Comparison of ENCODE assay signal across 8 cellular contexts in the genomic region with DNA sequence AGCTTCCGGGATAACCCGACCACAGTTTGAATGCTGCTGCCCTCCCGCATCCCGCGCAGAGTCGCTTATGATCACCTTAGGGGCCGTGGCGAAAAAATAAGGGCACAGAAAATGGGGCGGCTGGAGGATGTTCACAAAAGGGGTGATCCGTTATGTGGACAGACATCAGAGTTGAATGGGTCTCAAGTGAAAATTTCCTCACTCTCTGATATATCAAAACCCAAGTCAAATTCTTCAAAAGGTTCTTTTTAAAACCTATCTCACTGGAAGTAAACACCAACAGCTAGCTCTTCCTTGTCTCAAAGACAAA. TPM values are rescaled to one million over a fixed set of nuclear protein-coding genes. Genes with fewer than 3 reads are reported as not detected.
DNase-seq lines count a peak whose midpoint lies in the region; ATAC-seq and TF ChIP-seq lines count a peak whose summit lies in the region.

No MANE protein-coding gene starts in this region.

- no peaks in the 10 kb centered on the region for H4K20me1 ChIP-seq in HCT116 (ENCODE audit: insufficient read depth)

- H3K27ac Mint-ChIP-seq in activated CD4-positive, alpha-beta memory T cell treated with anti-CD3 and anti-CD28 coated beads for 36 hours: peak overlapping the region; percentile 46

- no peaks in the 10 kb centered on the region for H3K27me3 Mint-ChIP-seq in activated CD4-positive, alpha-beta memory T cell treated with anti-CD3 and anti-CD28 coated beads for 36 hours

- peak overlapping the region; percentile 100 for H2AFZ ChIP-seq in HCT116 (ENCODE audit: low read depth, low read length, poor library complexity, severe bottlenecking)

- ATAC-seq in HCT116 (no peak), GM21423 (IDR thresholded peaks at IDR 0.05; ENCODE audit: unreplicated experiment) (no peak), GM21825 (IDR thresholded peaks at IDR 0.05; ENCODE audit: unreplicated experiment) (no peak)

- DNase-seq in HCT116 (ENCODE audit: low read depth, low spot score) (no peak), iPS DF 6.9 (ENCODE audit: low read depth, low spot score) (no peak), spleen (no peak), NCI-H1105 treated with DMSO at 0.1 percent for 48 hours (lab: John Stamatoyannopoulos, UW) (no peak), 8988T (no peak)
- DNase-seq in activated CD4-positive, alpha-beta memory T cell treated with anti-CD3 and anti-CD28 coated beads for 36 hours: no peak

- H3K4me3 Mint-ChIP-seq in activated CD4-positive, alpha-beta memory T cell treated with anti-CD3 and anti-CD28 coated beads for 36 hours: peak overlapping the region; percentile 81

- H3K27me3 ChIP-seq in HCT116 (ENCODE audit: insufficient read depth, low read length) (no peaks in the 10 kb centered on the region), iPS DF 6.9 (ENCODE audit: control insufficient read depth, insufficient read depth, low read length) (no peaks in the 10 kb centered on the region), spleen (replicated peaks in 1 of 7) (peaks cover 0 to 9% (median 0%) of the 10 kb centered on the region in 7 donors)

- no peak for TF ChIP-seq CTCF in HCT116 (IDR thresholded peaks at IDR 0.05 in 2 of 3, conservative IDR thresholded peaks at IDR 0.05 in 1 of 3; ENCODE audit: borderline replicate concordance in 1 of 3, insufficient read depth in 1 of 3, low read depth in 2 of 3, low read length in 2 of 3)
- TF ChIP-seq CTCF in spleen (IDR thresholded peaks at IDR 0.05 in 8 of 11, conservative IDR thresholded peaks at IDR 0.05 in 3 of 11): no peak

- no peaks in the 10 kb centered on the region for H3K79me2 ChIP-seq in HCT116 (ENCODE audit: insufficient read depth, low read length)

- TF ChIP-seq RAD21 in HCT116 (IDR thresholded peaks at IDR 0.05; ENCODE audit: low read depth): no peak

- intact Hi-C loops in HCT116 (cut with micrococcal nuclease): no loop called here
- intact Hi-C loops in activated CD4-positive, alpha-beta memory T cell treated with anti-CD3 and anti-CD28 coated beads for 36 hours (cut with micrococcal nuclease): no loop called here
- intact Hi-C loops in spleen (cut with DNase I; ENCODE audit: low total_unique reads): no loop called here

- WGBS in iPS DF 6.9 (ENCODE audit: insufficient coverage, insufficient read length): no CpG with 5 or more reads among the region's 10 CpGs
- 2 to 5% (median 2%) methylated on average over 9 to 10 of the region's 10 CpGs for WGBS in spleen, 5 donors

- CTCF ChIA-PET in HCT116 (lab: Charles Lee): no interaction called here
- CTCF ChIA-PET in activated CD4-positive, alpha-beta memory T cell treated with anti-CD3 and anti-CD28 coated beads for 36 hours (lab: Charles Lee): interaction anchor here (3.1 kb wide), 1 partner anchor 8 kb away, joined by 17 read pairs; no protein-coding TSS in a partner anchor

- H3K27ac ChIP-seq in HCT116 (ENCODE audit: low read depth, low read length): no peak overlapping the region
- H3K27ac ChIP-seq in iPS DF 6.9 (ENCODE audit: low read length): no peak overlapping the region
- peak overlapping the region; percentile 22 to 88 (median 83) for H3K27ac ChIP-seq in spleen

- peak overlapping the region; percentile 78; the same call in 1 of the 2 replicates for H3K9ac ChIP-seq in HCT116 (ENCODE audit: low read length)

- H3K4me3 ChIP-seq in HCT116 (replicated peaks in 1 of 2; ENCODE audit: low read depth in 1 of 2, low read length in 2 of 2) (peak overlapping the region; percentile 65 to 91), iPS DF 6.9 (ENCODE audit: low read length) (peak overlapping the region; percentile 64; the same call in 1 of the 2 replicates), spleen (peak overlapping the region; percentile 56 to 82 (median 69))

- BruUV-seq in HCT116 (replicated peaks; lab: Mats Ljungman, UMichigan): no TSS peak

- no peaks in the 10 kb centered on the region for H3K36me3 Mint-ChIP-seq in activated CD4-positive, alpha-beta memory T cell treated with anti-CD3 and anti-CD28 coated beads for 36 hours

- RAD21 ChIA-PET in HCT116 (lab: Charles Lee; ENCODE audit: low non-redundant PET in 1 of 2, low total read pairs in 2 of 2, uncharacterized antibody in 2 of 2, unreplicated experiment in 2 of 2): interaction anchor here in 1 of 2 experiments (0.6 kb wide), 1 partner anchor 80 kb away, joined by 4 read pairs; no protein-coding TSS in a partner anchor

- TF ChIP-seq POLR2A in HCT116 (IDR thresholded peaks at IDR 0.05; ENCODE audit: borderline replicate concordance, extremely low read depth, insufficient read depth, insufficient read length) (no peak), spleen (IDR thresholded peaks at IDR 0.05) (no peak)

- H3K9me3 ChIP-seq in HCT116 (ENCODE audit: control insufficient read depth in 1 of 2, insufficient read depth in 1 of 2, low read depth in 1 of 2, low read length in 2 of 2) (no peaks in the 10 kb centered on the region), iPS DF 6.9 (ENCODE audit: control insufficient read depth, insufficient read depth, low read length) (no peaks in the 10 kb centered on the region), spleen (no peaks in the 10 kb centered on the region)

- POLR2A ChIA-PET in HCT116 (lab: Charles Lee): interaction anchor here (1.3 kb wide), 1 partner anchor 10 kb away, joined by 3 read pairs; no protein-coding TSS in a partner anchor
- POLR2A ChIA-PET in activated CD4-positive, alpha-beta memory T cell treated with anti-CD3 and anti-CD28 coated beads for 36 hours (lab: Charles Lee): no interaction called here

- H3K9me3 Mint-ChIP-seq in activated CD4-positive, alpha-beta memory T cell treated with anti-CD3 and anti-CD28 coated beads for 36 hours: no peaks in the 10 kb centered on the region

- no peaks in the 10 kb centered on the region for H3K9me2 ChIP-seq in HCT116 (ENCODE audit: insufficient read depth)

- H3K4me2 ChIP-seq in HCT116 (ENCODE audit: low read length): peak overlapping the region; percentile 90

- H3K36me3 ChIP-seq in HCT116 (ENCODE audit: control insufficient read depth in 1 of 2, insufficient read depth in 2 of 2, low read length in 2 of 2) (no peaks in the 10 kb centered on the region), iPS DF 6.9 (ENCODE audit: control insufficient read depth, insufficient read depth, low read length) (no peaks in the 10 kb centered on the region), spleen (no peaks in the 10 kb centered on the region)

- peaks cover 13% of the 10 kb centered on the region for H3K4me1 Mint-ChIP-seq in activated CD4-positive, alpha-beta memory T cell treated with anti-CD3 and anti-CD28 coated beads for 36 hours (ENCODE audit: low read depth)

- H3K4me1 ChIP-seq in HCT116 (ENCODE audit: control insufficient read depth in 1 of 2, insufficient read depth in 2 of 2, low read length in 2 of 2) (peaks cover 9 to 18% of the 10 kb centered on the region in 2 experiments; a peak in 3 of 4 replicates), iPS DF 6.9 (ENCODE audit: control insufficient read depth, insufficient read depth, low read length) (no peaks in the 10 kb centered on the region), spleen (peaks cover 0 to 47% (median 31%) of the 10 kb centered on the region in 6 donors)

TF ChIP-seq in HCT116, 20 proteins besides CTCF, POLR2A, EP300 and RAD21:
- TF ChIP-seq ELF1 (IDR thresholded peaks at IDR 0.05; ENCODE audit: borderline replicate concordance, low read depth): no peak
- TF ChIP-seq EZH2 (IDR thresholded peaks at IDR 0.05): no peak
- no peak for TF ChIP-seq ZNF274 (IDR thresholded peaks at IDR 0.05; ENCODE audit: low read depth, low read length)
- peak; percentile 32; the same call in 1 of the 2 replicates for TF ChIP-seq SP1 (IDR thresholded peaks at IDR 0.05; ENCODE audit: low read depth)
- peak; percentile 8; the same call in 1 of the 2 replicates for TF ChIP-seq SIN3A (IDR thresholded peaks at IDR 0.05; ENCODE audit: low read depth)

RNA-seq across cellular contexts. Expression of gene CEP112, which starts 0.4 kb away (rescaled TPM):
- total RNA-seq in HCT116 (2021; ENCODE audit: unreplicated experiment): 10.9 TPM
- 6.8 and 7.9 TPM in 2 replicates for polyA plus RNA-seq in HCT116 (2012)
- total RNA-seq in activated CD4-positive, alpha-beta memory T cell treated with anti-CD3 and anti-CD28 coated beads for 36 hours: 1 to 10 TPM; 3.3 to 3.7 TPM
- 10 to 100 TPM; 16.0 to 31.0 (median 19.4) TPM for total RNA-seq in spleen
- 10 to 100 TPM in 1 of 3 donors, 1 to 10 TPM in 2; 3.1 to 13.9 (median 6.7) TPM for polyA plus RNA-seq in spleen

RNA-seq across cellular contexts. Expression of gene APOH, which starts 36.9 kb away (rescaled TPM):
- 1.7 TPM for total RNA-seq in HCT116 (2021; ENCODE audit: unreplicated experiment)
- polyA plus RNA-seq in HCT116 (2012): not detected in 2 replicates
- not detected for total RNA-seq in activated CD4-positive, alpha-beta memory T cell treated with anti-CD3 and anti-CD28 coated beads for 36 hours
- 1 to 10 TPM in 1 of 7 donors, not detected in 6; 1.2 TPM for total RNA-seq in spleen
- not detected for polyA plus RNA-seq in spleen

Comparison
In these comparisons a context has a peak if more than half of its experiments do, and no peak if none do; other contexts are left out.
1. H3K27ac ChIP-seq: peak in spleen (8 of 8); none in HCT116 (single experiment) and iPS DF 6.9 (single experiment).
2. Peak in every context shown above with its lines, with median percentiles within 50 percentile points of each other: H3K4me3 ChIP-seq.